In genomic region chr19:38571682-38572081, GRCh38 we compare ENCODE assay signal across 18 cellular contexts. TPM values are rescaled to one million over a fixed set of nuclear protein-coding genes. Genes with fewer than 3 reads are reported as not detected.
DNase-seq lines count a peak whose midpoint lies in the region; ATAC-seq, FAIRE-seq and TF ChIP-seq lines count a peak whose summit lies in the region.
"Had no signal": no experiment of that assay in that cellular context is flagged by ENCODE, and none has a peak within 500 bp of the region (broad histone marks: within the 10 kb centered on the region; RNA-seq: fewer than 3 reads in every experiment).

No MANE protein-coding gene starts in this region.

- no peaks in the 10 kb centered on the region for H3K4me1 ChIP-seq in HepG2 (ENCODE audit: insufficient read depth, low read length)
- no peaks in the 10 kb centered on the region for H3K4me1 ChIP-seq in right lobe of liver
- H3K4me1 ChIP-seq in Panc1 (ENCODE audit: control insufficient read depth, insufficient read depth, low read length): no peaks in the 10 kb centered on the region
- no peaks in the 10 kb centered on the region for H3K4me1 ChIP-seq in small intestine (ENCODE audit: control insufficient read depth in 2 of 2, insufficient read depth in 1 of 2, low read depth in 1 of 2, low read length in 1 of 2)
- H3K4me1 ChIP-seq in mammary epithelial cell (ENCODE audit: insufficient read depth, low read length): no peaks in the 10 kb centered on the region

- H3K79me2 ChIP-seq in HepG2 (ENCODE audit: insufficient read depth, low read length) (no peaks in the 10 kb centered on the region), mammary epithelial cell (ENCODE audit: insufficient read depth, low read length) (no peaks in the 10 kb centered on the region)

- ATAC-seq in HepG2 (no peak), right lobe of liver (no peak), Panc1 (peak; percentile 40; the same call in 1 of the 2 replicates), HG03460 (IDR thresholded peaks at IDR 0.05; ENCODE audit: unreplicated experiment) (no peak)

- dilution Hi-C loops in mammary epithelial cell (cut with HindIII; ENCODE audit: low sequenced_read_pairs): no loop called here

- no peak for DNase-seq in HepG2 (ENCODE audit: low spot score)
- no peak for DNase-seq in right lobe of liver
- DNase-seq in Panc1 (ENCODE audit: low read depth, low spot score): no peak
- no peak for DNase-seq in bronchial epithelial cell (ENCODE audit: low read depth)
- no peak for DNase-seq in small intestine
- DNase-seq in mammary epithelial cell: no peak
- DNase-seq: 8988T; C1 segment of cervical spinal cord; Calu3; CD4-positive, alpha-beta T cell; DMS 273 treated with DMSO at 0.1 percent for 48 hours; GOT3; H9; HFFc6; KBM-7 had no signal

- H3K27me3 ChIP-seq in HepG2 (ENCODE audit: control insufficient read depth in 1 of 2, insufficient read depth in 2 of 2, low read length in 2 of 2) (peaks cover 0 to 14% of the 10 kb centered on the region in 2 experiments; a peak in 1 of 5 replicates), right lobe of liver (no peaks in the 10 kb centered on the region), Panc1 (ENCODE audit: control insufficient read depth, insufficient read depth, low read length) (no peaks in the 10 kb centered on the region), bronchial epithelial cell (ENCODE audit: control insufficient read depth, insufficient read depth, low read length) (no peaks in the 10 kb centered on the region), small intestine (ENCODE audit: control insufficient read depth in 2 of 2, insufficient read depth in 2 of 2, low read length in 2 of 2) (no peaks in the 10 kb centered on the region), mammary epithelial cell (ENCODE audit: insufficient read depth, low read length) (no peaks in the 10 kb centered on the region)

- TF ChIP-seq RAD21 in HepG2 (CRISPR knock-in tag; IDR thresholded peaks at IDR 0.05): no peak

- BruUV-seq in HepG2 (replicated peaks; lab: Mats Ljungman, UMichigan): no TSS peak
- no TSS peak for BruUV-seq in Panc1 (replicated peaks; lab: Mats Ljungman, UMichigan)
- no TSS peak for BruUV-seq in mammary epithelial cell (replicated peaks; lab: Mats Ljungman, UMichigan)

- in situ Hi-C loops in HepG2 (cut with HindIII; ENCODE audit: extremely low pct_ligation_motif_present, low pct_unique_long_range_greater_than_20kb) (no loop called here), Panc1 (cut with HindIII; ENCODE audit: low pct_unique_long_range_greater_than_20kb, low sequenced_read_pairs) (no loop called here), mammary epithelial cell (cut with MboI; ENCODE audit: low sequenced_read_pairs in 2 of 2) (no loop called here)

- FAIRE-seq in HepG2 (lab: Jason Lieb, UNC): no peak
- FAIRE-seq in bronchial epithelial cell (lab: Jason Lieb, UNC): peak; percentile 84
- no peak for FAIRE-seq in small intestine (lab: Jason Lieb, UNC)
- FAIRE-seq: GM19239 had no signal

- 0% methylated on average over 2 of the region's 2 CpGs for WGBS in HepG2 (ENCODE audit: low lambda C conversion rate)
- 40% methylated on average over 1 of the region's 2 CpGs for WGBS in right lobe of liver (ENCODE audit: insufficient coverage, low coverage, low lambda C conversion rate, missing lambda C conversion rate)
- 63 to 84% (median 79%) methylated on average over 2 of the region's 2 CpGs for WGBS in small intestine, 3 donors
- 81% methylated on average over 2 of the region's 2 CpGs for WGBS in mammary epithelial cell (ENCODE audit: low coverage, missing lambda C conversion rate)

- TF ChIP-seq EP300 in HepG2 (IDR thresholded peaks at IDR 0.05; ENCODE audit: low read depth in 2 of 2, low read length in 2 of 2): no peak
- no peak for TF ChIP-seq EP300 in HepG2 (CRISPR knock-in tag; IDR thresholded peaks at IDR 0.05; ENCODE audit: borderline replicate concordance)

- intact Hi-C loops in HepG2 (cut with micrococcal nuclease; ENCODE audit: unreplicated experiment): no loop called here
- intact Hi-C loops in right lobe of liver (cut with DNase I): no loop called here
- intact Hi-C loops in Panc1 (cut with micrococcal nuclease; ENCODE audit: unreplicated experiment): no loop called here
- intact Hi-C loops in mammary epithelial cell (cut with micrococcal nuclease): no loop called here

- H3K27ac ChIP-seq in HepG2 (ENCODE audit: extremely low read length, insufficient read depth, low read length) (no peak overlapping the region), right lobe of liver (no peak overlapping the region), Panc1 (ENCODE audit: low read length) (no peak overlapping the region), small intestine (ENCODE audit: low read depth in 1 of 2, low read length in 1 of 2) (no peak overlapping the region), mammary epithelial cell (ENCODE audit: insufficient read depth, low read depth, low read length) (no peak overlapping the region)
- H3K27ac ChIP-seq: HL-60 had no signal

- CTCF ChIA-PET in HepG2 (lab: Yijun Ruan, JAX; ENCODE audit: low intra/inter-chr PET ratio, low total read pairs): no interaction called here
- CTCF ChIA-PET in Panc1 (lab: Charles Lee): interaction anchor here (0.7 kb wide), 1 partner anchor 18 kb away, joined by 3 read pairs; no protein-coding TSS in a partner anchor
- CTCF ChIA-PET in mammary epithelial cell (lab: Charles Lee; ENCODE audit: low non-redundant PET): no interaction called here

- H3K9ac ChIP-seq in HepG2 (ENCODE audit: insufficient read depth, low read depth, low read length): no peak overlapping the region
- no peak overlapping the region for H3K9ac ChIP-seq in mammary epithelial cell (ENCODE audit: insufficient read depth, low read length)

- no peak for TF ChIP-seq POLR2A in HepG2 (IDR thresholded peaks at IDR 0.05; ENCODE audit: insufficient read depth in 1 of 2, low read depth in 2 of 2, low read length in 2 of 2)
- no peak for TF ChIP-seq POLR2A in right lobe of liver (IDR thresholded peaks at IDR 0.05)

- H3K4me2 ChIP-seq in HepG2 (ENCODE audit: low read depth, low read length): no peak overlapping the region
- no peak overlapping the region for H3K4me2 ChIP-seq in mammary epithelial cell (ENCODE audit: insufficient read depth, low read depth, low read length)

- TF ChIP-seq CTCF in HepG2 (CRISPR knock-in tag; IDR thresholded peaks at IDR 0.05) (no peak), right lobe of liver (IDR thresholded peaks at IDR 0.05) (no peak), Panc1 (IDR thresholded peaks at IDR 0.05) (no peak), bronchial epithelial cell (IDR thresholded peaks at IDR 0.05; ENCODE audit: insufficient read depth, low read length, severe bottlenecking) (no peak), mammary epithelial cell (conservative IDR thresholded peaks at IDR 0.05 in 1 of 2, IDR thresholded peaks at IDR 0.05 in 1 of 2; ENCODE audit: extremely low read depth in 1 of 2, insufficient read depth in 1 of 2, low read depth in 1 of 2, low read length in 2 of 2) (no peak)

- H2AFZ ChIP-seq in HepG2 (ENCODE audit: low read length) (no peak overlapping the region), mammary epithelial cell (ENCODE audit: low read depth, low read length) (no peak overlapping the region)

- H3K36me3 ChIP-seq in HepG2 (replicated peaks in 1 of 2; ENCODE audit: control insufficient read depth in 1 of 2, insufficient read depth in 2 of 2, low read length in 2 of 2) (no peaks in the 10 kb centered on the region), right lobe of liver (no peaks in the 10 kb centered on the region), Panc1 (ENCODE audit: control insufficient read depth, insufficient read depth, low read length) (no peaks in the 10 kb centered on the region), bronchial epithelial cell (ENCODE audit: control insufficient read depth, insufficient read depth, low read length) (no peaks in the 10 kb centered on the region), small intestine (ENCODE audit: control insufficient read depth in 2 of 2, insufficient read depth in 2 of 2, low read length in 2 of 2) (no peaks in the 10 kb centered on the region), mammary epithelial cell (ENCODE audit: insufficient read depth, low read length) (no peaks in the 10 kb centered on the region)

- POLR2A ChIA-PET in HepG2 (lab: Yijun Ruan, JAX) (no interaction called here), Panc1 (lab: Charles Lee) (interaction anchor here (0.7 kb wide), 1 partner anchor 108 kb away, joined by 6 read pairs; no protein-coding TSS in a partner anchor)

- H3K4me3 ChIP-seq in HepG2 (replicated peaks in 1 of 3; ENCODE audit: insufficient read depth in 1 of 3, low read depth in 2 of 3, low read length in 3 of 3) (no peak overlapping the region), right lobe of liver (no peak overlapping the region), Panc1 (ENCODE audit: low read depth in 2 of 2, low read length in 2 of 2) (no peak overlapping the region), bronchial epithelial cell (ENCODE audit: low read depth, low read length) (no peak overlapping the region), small intestine (ENCODE audit: low read depth in 1 of 2, low read length in 2 of 2) (no peak overlapping the region), mammary epithelial cell (replicated peaks in 1 of 3; ENCODE audit: insufficient read depth in 1 of 3, low read depth in 2 of 3, low read length in 3 of 3) (no peak overlapping the region)

- H3K9me3 ChIP-seq in HepG2 (ENCODE audit: low read length): no peaks in the 10 kb centered on the region
- H3K9me3 ChIP-seq in right lobe of liver: no peaks in the 10 kb centered on the region
- no peaks in the 10 kb centered on the region for H3K9me3 ChIP-seq in Panc1 (ENCODE audit: control insufficient read depth, insufficient read depth, low read depth, low read length)
- H3K9me3 ChIP-seq in small intestine (ENCODE audit: control insufficient read depth, low read depth): no peaks in the 10 kb centered on the region
- no peaks in the 10 kb centered on the region for H3K9me3 ChIP-seq in mammary epithelial cell (replicated peaks; ENCODE audit: insufficient read depth, low read length)

- H4K20me1 ChIP-seq in HepG2 (ENCODE audit: insufficient read depth, low read length): no peaks in the 10 kb centered on the region
- H4K20me1 ChIP-seq in mammary epithelial cell (ENCODE audit: insufficient read depth, low read length): no peaks in the 10 kb centered on the region

RNA-seq across cellular contexts. Expression of gene MAP4K1, which starts 46.1 kb away (rescaled TPM):
- total RNA-seq in HepG2 (2016; rRNA removed; fragmentation: Illumina TruSeq; extraction: Trizol): 0.89 TPM in 1 of 2 replicates, not detected in the other
- total RNA-seq in HepG2 (2016; cell fraction: cytosol; rRNA removed; fragmentation: Illumina TruSeq; extraction: Trizol; ENCODE audit: low read depth): not detected in 2 replicates
- 0.39 and 0.41 TPM in 2 replicates for total RNA-seq in HepG2 (2016; cell fraction: insoluble cytoplasmic fraction; rRNA removed; fragmentation: Illumina TruSeq; extraction: Trizol)
- 0.19 and 0.62 TPM in 2 replicates for total RNA-seq in HepG2 (2016; cell fraction: membrane; rRNA removed; fragmentation: Illumina TruSeq; extraction: Trizol)
- total RNA-seq in HepG2 (2016; cell fraction: nucleus; rRNA removed; fragmentation: Illumina TruSeq; extraction: Trizol): 0.60 TPM in 1 of 2 replicates, not detected in the other
- 0.24 and 0.35 TPM in 2 replicates for polyA plus RNA-seq in HepG2 (2011; rRNA removed)
- 0.05 and 0.31 TPM in 2 replicates for polyA plus RNA-seq in HepG2 (2011; cell fraction: cytosol; rRNA removed)
- polyA plus RNA-seq in HepG2 (2011; cell fraction: nucleus; rRNA removed): 2.1 and 2.6 TPM in 2 replicates
- polyA plus RNA-seq in HepG2 (2012): 0.44 and 0.64 TPM in 2 replicates
- not detected in 2 replicates for polyA plus RNA-seq in HepG2 (2016; cell fraction: cytosol; fragmentation: Illumina TruSeq; extraction: Trizol; ENCODE audit: low read depth)
- polyA plus RNA-seq in HepG2 (2016; cell fraction: insoluble cytoplasmic fraction; fragmentation: Illumina TruSeq; extraction: Trizol; ENCODE audit: low read depth): 0.52 TPM in 1 of 2 replicates, not detected in the other
- polyA plus RNA-seq in HepG2 (2016; cell fraction: membrane; fragmentation: Illumina TruSeq; extraction: Trizol; ENCODE audit: low read depth): not detected in 2 replicates
- polyA plus RNA-seq in HepG2 (2016; cell fraction: nucleus; fragmentation: Illumina TruSeq; extraction: Trizol; ENCODE audit: insufficient read depth, low read depth): 1.4 and 3.1 TPM in 2 replicates
- 0.91 TPM in 1 of 2 replicates, not detected in the other for polyA minus RNA-seq in HepG2 (2011; rRNA and poly(A)+ RNA removed; ENCODE audit: low replicate concordance)
- polyA minus RNA-seq in HepG2 (2011; cell fraction: cytosol; rRNA and poly(A)+ RNA removed): not detected in 2 replicates
- polyA minus RNA-seq in HepG2 (2011; cell fraction: nucleus; rRNA and poly(A)+ RNA removed): not detected in 2 replicates
- 1 to 10 TPM in 5 of 6 experiments, under 1 TPM in 1; 0.93 to 3.1 (median 2.0) TPM for total RNA-seq in right lobe of liver
- 11.1 TPM for total RNA-seq in Panc1 (2021; ENCODE audit: unreplicated experiment)
- polyA plus RNA-seq in Panc1 (2012; ENCODE audit: insufficient read length): 9.2 TPM
- not detected in 2 replicates for total RNA-seq in bronchial epithelial cell
- 10 to 100 TPM in 1 of 3 donors, 1 to 10 TPM in 1, under 1 TPM in 1; 0.45 to 10.8 (median 4.0) TPM for polyA plus RNA-seq in small intestine
- under 1 TPM in 1 of 2 donors, not detected in 1; 0.75 TPM for total RNA-seq in mammary epithelial cell
- 0.51 TPM for polyA plus RNA-seq in mammary epithelial cell
- polyA minus RNA-seq in mammary epithelial cell: not detected
- total RNA-seq: Calu3 had no signal

RNA-seq across cellular contexts. Expression of gene EIF3K, which starts 47.3 kb away (rescaled TPM):
- total RNA-seq in HepG2 (2016; rRNA removed; fragmentation: Illumina TruSeq; extraction: Trizol) (258 and 351 TPM in 2 replicates), right lobe of liver (100 to 1,000 TPM in 4 of 6 experiments, 10 to 100 TPM in 2; 86.3 to 305 (median 116) TPM), Panc1 (2021; ENCODE audit: unreplicated experiment) (2,011 TPM), bronchial epithelial cell (262 and 374 TPM in 2 replicates), mammary epithelial cell (100 to 1,000 TPM; 237 to 319 TPM)
- total RNA-seq in HepG2 (2016; cell fraction: cytosol; rRNA removed; fragmentation: Illumina TruSeq; extraction: Trizol; ENCODE audit: low read depth): 100 and 104 TPM in 2 replicates
- 260 and 364 TPM in 2 replicates for total RNA-seq in HepG2 (2016; cell fraction: insoluble cytoplasmic fraction; rRNA removed; fragmentation: Illumina TruSeq; extraction: Trizol)
- 174 and 175 TPM in 2 replicates for total RNA-seq in HepG2 (2016; cell fraction: membrane; rRNA removed; fragmentation: Illumina TruSeq; extraction: Trizol)
- total RNA-seq in HepG2 (2016; cell fraction: nucleus; rRNA removed; fragmentation: Illumina TruSeq; extraction: Trizol): 92.4 TPM in 2 replicates
- polyA plus RNA-seq in HepG2 (2011; rRNA removed) (179 and 230 TPM in 2 replicates), small intestine (100 to 1,000 TPM; 619 to 710 (median 633) TPM), mammary epithelial cell (490 TPM)
- polyA plus RNA-seq in HepG2 (2011; cell fraction: cytosol; rRNA removed): 271 and 427 TPM in 2 replicates
- polyA plus RNA-seq in HepG2 (2011; cell fraction: nucleus; rRNA removed): 210 and 224 TPM in 2 replicates
- polyA plus RNA-seq in HepG2 (2012): 171 and 172 TPM in 2 replicates
- 106 and 109 TPM in 2 replicates for polyA plus RNA-seq in HepG2 (2016; cell fraction: cytosol; fragmentation: Illumina TruSeq; extraction: Trizol; ENCODE audit: low read depth)
- 349 and 386 TPM in 2 replicates for polyA plus RNA-seq in HepG2 (2016; cell fraction: insoluble cytoplasmic fraction; fragmentation: Illumina TruSeq; extraction: Trizol; ENCODE audit: low read depth)
- 161 and 168 TPM in 2 replicates for polyA plus RNA-seq in HepG2 (2016; cell fraction: membrane; fragmentation: Illumina TruSeq; extraction: Trizol; ENCODE audit: low read depth)
- polyA plus RNA-seq in HepG2 (2016; cell fraction: nucleus; fragmentation: Illumina TruSeq; extraction: Trizol; ENCODE audit: insufficient read depth, low read depth): 163 and 169 TPM in 2 replicates
- 199 and 296 TPM in 2 replicates for polyA minus RNA-seq in HepG2 (2011; rRNA and poly(A)+ RNA removed; ENCODE audit: low replicate concordance)
- polyA minus RNA-seq in HepG2 (2011; cell fraction: cytosol; rRNA and poly(A)+ RNA removed): 94.6 and 127 TPM in 2 replicates
- polyA minus RNA-seq in HepG2 (2011; cell fraction: nucleus; rRNA and poly(A)+ RNA removed): 43.4 and 51.5 TPM in 2 replicates
- 2,958 TPM for polyA plus RNA-seq in Panc1 (2012; ENCODE audit: insufficient read length)
- polyA minus RNA-seq in mammary epithelial cell: 368 TPM
